In the genomic region with DNA sequence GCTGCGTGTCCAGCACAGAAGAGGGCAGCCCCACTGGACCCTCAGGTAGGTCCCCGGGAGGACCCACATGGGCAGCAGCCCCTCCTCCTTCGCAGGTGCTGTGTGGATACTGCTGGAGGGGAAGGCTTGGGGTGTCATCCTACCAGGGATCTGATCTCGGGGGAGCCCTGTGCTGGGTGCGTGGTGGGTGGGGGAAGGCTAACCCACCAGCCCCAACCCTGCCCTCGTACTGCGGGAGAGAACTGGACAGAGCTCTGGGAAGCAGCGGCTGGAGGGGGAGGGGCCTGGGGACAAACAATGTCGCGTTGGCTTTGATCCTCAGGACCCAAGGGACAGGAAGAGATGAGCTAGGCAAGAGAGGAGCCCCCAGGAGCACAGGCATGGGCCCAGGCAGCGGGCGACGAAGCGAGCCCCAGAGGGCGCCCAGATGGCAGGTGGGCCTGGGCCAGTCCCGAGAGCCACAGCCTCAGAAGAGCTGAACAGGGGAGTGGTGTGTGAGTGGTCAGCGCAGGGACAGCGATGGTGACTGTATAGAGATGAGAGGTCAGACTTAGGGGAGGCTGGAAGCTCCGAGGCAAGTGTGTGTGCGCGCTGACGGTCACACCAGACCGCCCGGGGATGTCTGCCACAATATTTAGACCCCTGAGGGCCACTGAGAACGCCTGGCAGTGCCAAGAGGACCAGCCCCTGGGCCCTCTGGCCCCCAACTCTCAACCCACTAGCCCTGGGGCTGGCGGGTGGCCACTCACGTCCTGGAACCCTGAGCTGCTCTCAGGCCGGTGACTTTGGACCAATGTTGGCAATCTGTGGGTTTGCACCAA, we compare ENCODE assay signal across 1 cellular context.
A peak's percentile ranks its signal among the peaks of the same experiment; 100 is the strongest.
TF ChIP-seq lines count a peak whose summit lies in the region.

No MANE protein-coding gene starts in this region.

TF ChIP-seq in HepG2, 621 proteins besides CTCF, POLR2A, EP300 and RAD21 (continued from another document and continues in another):
- TF ChIP-seq, protein P1, sequence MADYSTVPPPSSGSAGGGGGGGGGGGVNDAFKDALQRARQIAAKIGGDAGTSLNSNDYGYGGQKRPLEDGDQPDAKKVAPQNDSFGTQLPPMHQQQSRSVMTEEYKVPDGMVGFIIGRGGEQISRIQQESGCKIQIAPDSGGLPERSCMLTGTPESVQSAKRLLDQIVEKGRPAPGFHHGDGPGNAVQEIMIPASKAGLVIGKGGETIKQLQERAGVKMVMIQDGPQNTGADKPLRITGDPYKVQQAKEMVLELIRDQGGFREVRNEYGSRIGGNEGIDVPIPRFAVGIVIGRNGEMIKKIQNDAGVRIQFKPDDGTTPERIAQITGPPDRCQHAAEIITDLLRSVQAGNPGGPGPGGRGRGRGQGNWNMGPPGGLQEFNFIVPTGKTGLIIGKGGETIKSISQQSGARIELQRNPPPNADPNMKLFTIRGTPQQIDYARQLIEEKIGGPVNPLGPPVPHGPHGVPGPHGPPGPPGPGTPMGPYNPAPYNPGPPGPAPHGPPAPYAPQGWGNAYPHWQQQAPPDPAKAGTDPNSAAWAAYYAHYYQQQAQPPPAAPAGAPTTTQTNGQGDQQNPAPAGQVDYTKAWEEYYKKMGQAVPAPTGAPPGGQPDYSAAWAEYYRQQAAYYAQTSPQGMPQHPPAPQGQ (CRISPR knock-in tag; IDR thresholded peaks at IDR 0.05; ENCODE audit: borderline replicate concordance): no peak
- TF ChIP-seq ZNF382 (CRISPR knock-in tag; IDR thresholded peaks at IDR 0.05; ENCODE audit: borderline replicate concordance) (no peak), SCMH1 (CRISPR knock-in tag; IDR thresholded peaks at IDR 0.05; ENCODE audit: borderline replicate concordance) (no peak), SYNCRIP (IDR thresholded peaks at IDR 0.05; ENCODE audit: insufficient read depth, low read depth, low read length) (no peak), NFIC (IDR thresholded peaks at IDR 0.05; ENCODE audit: low read length) (no peak), PCBP2 (optimal IDR thresholded peaks at IDR 0.05; ENCODE audit: low read depth, low read length, poor library complexity, severe bottlenecking) (no peak), ZNF496 (CRISPR knock-in tag; IDR thresholded peaks at IDR 0.05; ENCODE audit: insufficient replicate concordance) (no peak), EHMT2 (IDR thresholded peaks at IDR 0.05; ENCODE audit: borderline replicate concordance, low read depth, low read length) (no peak), ZNF605 (CRISPR knock-in tag; IDR thresholded peaks at IDR 0.05) (0 out of 2 replicates have a peak, but pooled peaks have one; percentile 51), FOXK2 (IDR thresholded peaks at IDR 0.05) (no peak), ATF1 (CRISPR knock-in tag; IDR thresholded peaks at IDR 0.05) (no peak), MEIS1 (CRISPR knock-in tag; IDR thresholded peaks at IDR 0.05; ENCODE audit: borderline replicate concordance) (no peak), ZNF225 (CRISPR knock-in tag; IDR thresholded peaks at IDR 0.05) (no peak), ZNF761 (CRISPR knock-in tag; conservative IDR thresholded peaks at IDR 0.05) (no peak), ZNF446 (CRISPR knock-in tag; IDR thresholded peaks at IDR 0.05) (no peak), ZNF331 (CRISPR knock-in tag; IDR thresholded peaks at IDR 0.05) (peak; percentile 62), HNRNPLL (IDR thresholded peaks at IDR 0.05; ENCODE audit: low read depth, low read length, poor library complexity, severe bottlenecking) (no peak), ZEB1 (IDR thresholded peaks at IDR 0.05; ENCODE audit: insufficient replicate concordance, low read depth) (no peak), ZSCAN21 (CRISPR knock-in tag; IDR thresholded peaks at IDR 0.05; ENCODE audit: borderline replicate concordance) (peak; percentile 49; the same call in 1 of the 2 replicates), ZNF644 (CRISPR knock-in tag; IDR thresholded peaks at IDR 0.05; ENCODE audit: low read depth) (no peak), MYNN (CRISPR knock-in tag; IDR thresholded peaks at IDR 0.05; ENCODE audit: low read depth) (no peak), ZNF510 (CRISPR knock-in tag; IDR thresholded peaks at IDR 0.05; ENCODE audit: low read depth) (no peak), ZNF264 (CRISPR knock-in tag; IDR thresholded peaks at IDR 0.05) (no peak; the same call in 1 of the 2 replicates), ZNF713 (CRISPR knock-in tag; IDR thresholded peaks at IDR 0.05) (no peak), DNMT3B (CRISPR knock-in tag; conservative IDR thresholded peaks at IDR 0.05) (0 out of 2 replicates have a peak, but pooled peaks have one; percentile 50), SNAI1 (CRISPR knock-in tag; IDR thresholded peaks at IDR 0.05; ENCODE audit: borderline replicate concordance) (no peak), NFYB (CRISPR knock-in tag; IDR thresholded peaks at IDR 0.05) (no peak), SOX5 (CRISPR knock-in tag; IDR thresholded peaks at IDR 0.05; ENCODE audit: borderline replicate concordance) (peak; percentile 69; the same call in 1 of the 2 replicates), NFYC (CRISPR knock-in tag; IDR thresholded peaks at IDR 0.05) (0 out of 2 replicates have a peak, but pooled peaks have one; percentile 23), DPF2 (CRISPR knock-in tag; IDR thresholded peaks at IDR 0.05; ENCODE audit: borderline replicate concordance, low read depth) (no peak), ZNF841 (CRISPR knock-in tag; IDR thresholded peaks at IDR 0.05; ENCODE audit: borderline replicate concordance) (no peak)
- TF ChIP-seq, protein P2, sequence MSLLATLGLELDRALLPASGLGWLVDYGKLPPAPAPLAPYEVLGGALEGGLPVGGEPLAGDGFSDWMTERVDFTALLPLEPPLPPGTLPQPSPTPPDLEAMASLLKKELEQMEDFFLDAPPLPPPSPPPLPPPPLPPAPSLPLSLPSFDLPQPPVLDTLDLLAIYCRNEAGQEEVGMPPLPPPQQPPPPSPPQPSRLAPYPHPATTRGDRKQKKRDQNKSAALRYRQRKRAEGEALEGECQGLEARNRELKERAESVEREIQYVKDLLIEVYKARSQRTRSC (CRISPR knock-in tag; IDR thresholded peaks at IDR 0.05; ENCODE audit: low read depth): no peak
- TF ChIP-seq, protein P3, sequence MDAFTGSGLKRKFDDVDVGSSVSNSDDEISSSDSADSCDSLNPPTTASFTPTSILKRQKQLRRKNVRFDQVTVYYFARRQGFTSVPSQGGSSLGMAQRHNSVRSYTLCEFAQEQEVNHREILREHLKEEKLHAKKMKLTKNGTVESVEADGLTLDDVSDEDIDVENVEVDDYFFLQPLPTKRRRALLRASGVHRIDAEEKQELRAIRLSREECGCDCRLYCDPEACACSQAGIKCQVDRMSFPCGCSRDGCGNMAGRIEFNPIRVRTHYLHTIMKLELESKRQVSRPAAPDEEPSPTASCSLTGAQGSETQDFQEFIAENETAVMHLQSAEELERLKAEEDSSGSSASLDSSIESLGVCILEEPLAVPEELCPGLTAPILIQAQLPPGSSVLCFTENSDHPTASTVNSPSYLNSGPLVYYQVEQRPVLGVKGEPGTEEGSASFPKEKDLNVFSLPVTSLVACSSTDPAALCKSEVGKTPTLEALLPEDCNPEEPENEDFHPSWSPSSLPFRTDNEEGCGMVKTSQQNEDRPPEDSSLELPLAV (CRISPR knock-in tag; conservative IDR thresholded peaks at IDR 0.05; ENCODE audit: low read depth): no peak
- TF ChIP-seq, protein P4, sequence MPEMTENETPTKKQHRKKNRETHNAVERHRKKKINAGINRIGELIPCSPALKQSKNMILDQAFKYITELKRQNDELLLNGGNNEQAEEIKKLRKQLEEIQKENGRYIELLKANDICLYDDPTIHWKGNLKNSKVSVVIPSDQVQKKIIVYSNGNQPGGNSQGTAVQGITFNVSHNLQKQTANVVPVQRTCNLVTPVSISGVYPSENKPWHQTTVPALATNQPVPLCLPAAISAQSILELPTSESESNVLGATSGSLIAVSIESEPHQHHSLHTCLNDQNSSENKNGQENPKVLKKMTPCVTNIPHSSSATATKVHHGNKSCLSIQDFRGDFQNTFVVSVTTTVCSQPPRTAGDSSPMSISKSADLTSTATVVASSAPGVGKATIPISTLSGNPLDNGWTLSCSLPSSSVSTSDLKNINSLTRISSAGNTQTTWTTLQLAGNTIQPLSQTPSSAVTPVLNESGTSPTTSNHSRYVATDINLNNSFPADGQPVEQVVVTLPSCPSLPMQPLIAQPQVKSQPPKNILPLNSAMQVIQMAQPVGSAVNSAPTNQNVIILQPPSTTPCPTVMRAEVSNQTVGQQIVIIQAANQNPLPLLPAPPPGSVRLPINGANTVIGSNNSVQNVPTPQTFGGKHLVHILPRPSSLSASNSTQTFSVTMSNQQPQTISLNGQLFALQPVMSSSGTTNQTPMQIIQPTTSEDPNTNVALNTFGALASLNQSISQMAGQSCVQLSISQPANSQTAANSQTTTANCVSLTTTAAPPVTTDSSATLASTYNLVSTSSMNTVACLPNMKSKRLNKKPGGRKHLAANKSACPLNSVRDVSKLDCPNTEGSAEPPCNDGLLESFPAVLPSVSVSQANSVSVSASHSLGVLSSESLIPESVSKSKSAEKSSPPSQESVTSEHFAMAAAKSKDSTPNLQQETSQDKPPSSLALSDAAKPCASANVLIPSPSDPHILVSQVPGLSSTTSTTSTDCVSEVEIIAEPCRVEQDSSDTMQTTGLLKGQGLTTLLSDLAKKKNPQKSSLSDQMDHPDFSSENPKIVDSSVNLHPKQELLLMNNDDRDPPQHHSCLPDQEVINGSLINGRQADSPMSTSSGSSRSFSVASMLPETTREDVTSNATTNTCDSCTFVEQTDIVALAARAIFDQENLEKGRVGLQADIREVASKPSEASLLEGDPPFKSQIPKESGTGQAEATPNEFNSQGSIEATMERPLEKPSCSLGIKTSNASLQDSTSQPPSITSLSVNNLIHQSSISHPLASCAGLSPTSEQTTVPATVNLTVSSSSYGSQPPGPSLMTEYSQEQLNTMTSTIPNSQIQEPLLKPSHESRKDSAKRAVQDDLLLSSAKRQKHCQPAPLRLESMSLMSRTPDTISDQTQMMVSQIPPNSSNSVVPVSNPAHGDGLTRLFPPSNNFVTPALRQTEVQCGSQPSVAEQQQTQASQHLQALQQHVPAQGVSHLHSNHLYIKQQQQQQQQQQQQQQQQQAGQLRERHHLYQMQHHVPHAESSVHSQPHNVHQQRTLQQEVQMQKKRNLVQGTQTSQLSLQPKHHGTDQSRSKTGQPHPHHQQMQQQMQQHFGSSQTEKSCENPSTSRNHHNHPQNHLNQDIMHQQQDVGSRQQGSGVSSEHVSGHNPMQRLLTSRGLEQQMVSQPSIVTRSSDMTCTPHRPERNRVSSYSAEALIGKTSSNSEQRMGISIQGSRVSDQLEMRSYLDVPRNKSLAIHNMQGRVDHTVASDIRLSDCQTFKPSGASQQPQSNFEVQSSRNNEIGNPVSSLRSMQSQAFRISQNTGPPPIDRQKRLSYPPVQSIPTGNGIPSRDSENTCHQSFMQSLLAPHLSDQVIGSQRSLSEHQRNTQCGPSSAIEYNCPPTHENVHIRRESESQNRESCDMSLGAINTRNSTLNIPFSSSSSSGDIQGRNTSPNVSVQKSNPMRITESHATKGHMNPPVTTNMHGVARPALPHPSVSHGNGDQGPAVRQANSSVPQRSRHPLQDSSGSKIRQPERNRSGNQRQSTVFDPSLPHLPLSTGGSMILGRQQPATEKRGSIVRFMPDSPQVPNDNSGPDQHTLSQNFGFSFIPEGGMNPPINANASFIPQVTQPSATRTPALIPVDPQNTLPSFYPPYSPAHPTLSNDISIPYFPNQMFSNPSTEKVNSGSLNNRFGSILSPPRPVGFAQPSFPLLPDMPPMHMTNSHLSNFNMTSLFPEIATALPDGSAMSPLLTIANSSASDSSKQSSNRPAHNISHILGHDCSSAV (CRISPR knock-in tag; IDR thresholded peaks at IDR 0.05; ENCODE audit: borderline replicate concordance): no peak
- TF ChIP-seq, protein P5, sequence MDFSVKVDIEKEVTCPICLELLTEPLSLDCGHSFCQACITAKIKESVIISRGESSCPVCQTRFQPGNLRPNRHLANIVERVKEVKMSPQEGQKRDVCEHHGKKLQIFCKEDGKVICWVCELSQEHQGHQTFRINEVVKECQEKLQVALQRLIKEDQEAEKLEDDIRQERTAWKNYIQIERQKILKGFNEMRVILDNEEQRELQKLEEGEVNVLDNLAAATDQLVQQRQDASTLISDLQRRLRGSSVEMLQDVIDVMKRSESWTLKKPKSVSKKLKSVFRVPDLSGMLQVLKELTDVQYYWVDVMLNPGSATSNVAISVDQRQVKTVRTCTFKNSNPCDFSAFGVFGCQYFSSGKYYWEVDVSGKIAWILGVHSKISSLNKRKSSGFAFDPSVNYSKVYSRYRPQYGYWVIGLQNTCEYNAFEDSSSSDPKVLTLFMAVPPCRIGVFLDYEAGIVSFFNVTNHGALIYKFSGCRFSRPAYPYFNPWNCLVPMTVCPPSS (IDR thresholded peaks at IDR 0.05): no peak
- TF ChIP-seq, protein P6, sequence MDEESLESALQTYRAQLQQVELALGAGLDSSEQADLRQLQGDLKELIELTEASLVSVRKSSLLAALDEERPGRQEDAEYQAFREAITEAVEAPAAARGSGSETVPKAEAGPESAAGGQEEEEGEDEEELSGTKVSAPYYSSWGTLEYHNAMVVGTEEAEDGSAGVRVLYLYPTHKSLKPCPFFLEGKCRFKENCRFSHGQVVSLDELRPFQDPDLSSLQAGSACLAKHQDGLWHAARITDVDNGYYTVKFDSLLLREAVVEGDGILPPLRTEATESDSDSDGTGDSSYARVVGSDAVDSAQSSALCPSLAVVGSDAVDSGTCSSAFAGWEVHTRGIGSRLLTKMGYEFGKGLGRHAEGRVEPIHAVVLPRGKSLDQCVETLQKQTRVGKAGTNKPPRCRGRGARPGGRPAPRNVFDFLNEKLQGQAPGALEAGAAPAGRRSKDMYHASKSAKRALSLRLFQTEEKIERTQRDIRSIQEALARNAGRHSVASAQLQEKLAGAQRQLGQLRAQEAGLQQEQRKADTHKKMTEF (CRISPR knock-in tag; IDR thresholded peaks at IDR 0.05): no peak
- TF ChIP-seq, protein P7, sequence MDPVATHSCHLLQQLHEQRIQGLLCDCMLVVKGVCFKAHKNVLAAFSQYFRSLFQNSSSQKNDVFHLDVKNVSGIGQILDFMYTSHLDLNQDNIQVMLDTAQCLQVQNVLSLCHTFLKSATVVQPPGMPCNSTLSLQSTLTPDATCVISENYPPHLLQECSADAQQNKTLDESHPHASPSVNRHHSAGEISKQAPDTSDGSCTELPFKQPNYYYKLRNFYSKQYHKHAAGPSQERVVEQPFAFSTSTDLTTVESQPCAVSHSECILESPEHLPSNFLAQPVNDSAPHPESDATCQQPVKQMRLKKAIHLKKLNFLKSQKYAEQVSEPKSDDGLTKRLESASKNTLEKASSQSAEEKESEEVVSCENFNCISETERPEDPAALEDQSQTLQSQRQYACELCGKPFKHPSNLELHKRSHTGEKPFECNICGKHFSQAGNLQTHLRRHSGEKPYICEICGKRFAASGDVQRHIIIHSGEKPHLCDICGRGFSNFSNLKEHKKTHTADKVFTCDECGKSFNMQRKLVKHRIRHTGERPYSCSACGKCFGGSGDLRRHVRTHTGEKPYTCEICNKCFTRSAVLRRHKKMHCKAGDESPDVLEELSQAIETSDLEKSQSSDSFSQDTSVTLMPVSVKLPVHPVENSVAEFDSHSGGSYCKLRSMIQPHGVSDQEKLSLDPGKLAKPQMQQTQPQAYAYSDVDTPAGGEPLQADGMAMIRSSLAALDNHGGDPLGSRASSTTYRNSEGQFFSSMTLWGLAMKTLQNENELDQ (CRISPR knock-in tag; IDR thresholded peaks at IDR 0.05; ENCODE audit: borderline replicate concordance): no peak
- TF ChIP-seq, protein P8, sequence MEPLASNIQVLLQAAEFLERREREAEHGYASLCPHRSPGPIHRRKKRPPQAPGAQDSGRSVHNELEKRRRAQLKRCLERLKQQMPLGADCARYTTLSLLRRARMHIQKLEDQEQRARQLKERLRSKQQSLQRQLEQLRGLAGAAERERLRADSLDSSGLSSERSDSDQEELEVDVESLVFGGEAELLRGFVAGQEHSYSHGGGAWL (CRISPR knock-in tag; IDR thresholded peaks at IDR 0.05): no peak
